ENCODE assay signal across 1 cellular context in genomic region chr16:88366032-88366703, GRCh38.
TF ChIP-seq lines count a peak whose summit lies in the region.

No MANE protein-coding gene starts in this region.

TF ChIP-seq in K562, 482 proteins besides CTCF, POLR2A, EP300 and RAD21 (continues in another document):
- peak; percentile 6; the same call in 1 of the 2 replicates for TF ChIP-seq OTX1 (CRISPR knock-in tag; IDR thresholded peaks at IDR 0.05)
- no peak for TF ChIP-seq ZNF696 (CRISPR knock-in tag; conservative IDR thresholded peaks at IDR 0.05)
- no peak for TF ChIP-seq FOXP1 (CRISPR knock-in tag; IDR thresholded peaks at IDR 0.05)
- TF ChIP-seq MYBL2 (IDR thresholded peaks at IDR 0.05; ENCODE audit: low read depth), result no peak
- TF ChIP-seq MYBL2 (CRISPR knock-in tag; IDR thresholded peaks at IDR 0.05; ENCODE audit: borderline replicate concordance), result no peak
- peak; percentile 24; the same call in 1 of the 2 replicates for TF ChIP-seq CTBP1 (IDR thresholded peaks at IDR 0.05; ENCODE audit: borderline replicate concordance)
- no peak for TF ChIP-seq BCLAF1 (IDR thresholded peaks at IDR 0.05; ENCODE audit: borderline replicate concordance in 1 of 2, control insufficient read depth in 1 of 2, low read depth in 2 of 2, low read length in 1 of 2)
- no peak for TF ChIP-seq GTF3C2 (IDR thresholded peaks at IDR 0.05; ENCODE audit: borderline replicate concordance, extremely low read depth, insufficient read length)
- TF ChIP-seq KDM1A (IDR thresholded peaks at IDR 0.05), result peak; percentile 20 to 48; a peak in 1 of 4 replicates
- TF ChIP-seq POLR3G (IDR thresholded peaks at IDR 0.05; ENCODE audit: extremely low read depth, insufficient read length, insufficient replicate concordance), result no peak
- no peak for TF ChIP-seq HOXB6 (CRISPR knock-in tag; IDR thresholded peaks at IDR 0.05; ENCODE audit: borderline replicate concordance)
- TF ChIP-seq HDGF (IDR thresholded peaks at IDR 0.05), result no peak
- no peak for TF ChIP-seq ZNF717 (CRISPR knock-in tag; IDR thresholded peaks at IDR 0.05)
- no peak for TF ChIP-seq ZNF324 (CRISPR knock-in tag; IDR thresholded peaks at IDR 0.05)
- TF ChIP-seq RNF2 (IDR thresholded peaks at IDR 0.05), result no peak
- no peak for TF ChIP-seq ZNF282 (CRISPR knock-in tag; IDR thresholded peaks at IDR 0.05)
- no peak for TF ChIP-seq ARHGAP35 (IDR thresholded peaks at IDR 0.05; ENCODE audit: partially characterized antibody)
- peak; percentile 10; the same call in 1 of the 2 replicates for TF ChIP-seq HBP1 (CRISPR knock-in tag; IDR thresholded peaks at IDR 0.05)
- TF ChIP-seq POLR2AphosphoS5 (IDR thresholded peaks at IDR 0.05; ENCODE audit: control insufficient read depth, insufficient read depth, low read depth, low read length), result no peak
- TF ChIP-seq ZNF449 (CRISPR knock-in tag; IDR thresholded peaks at IDR 0.05), result no peak
- TF ChIP-seq HNRNPL (IDR thresholded peaks at IDR 0.05; ENCODE audit: low read depth, low read length), result no peak
- TF ChIP-seq KDM4B (IDR thresholded peaks at IDR 0.05; ENCODE audit: borderline replicate concordance in 2 of 2, low read depth in 1 of 2), result no peak
- TF ChIP-seq NKRF (IDR thresholded peaks at IDR 0.05; ENCODE audit: borderline replicate concordance), result no peak
- TF ChIP-seq PHB (CRISPR knock-in tag; IDR thresholded peaks at IDR 0.05), result no peak
- TF ChIP-seq MLLT1 (IDR thresholded peaks at IDR 0.05), result 0 out of 4 replicates have a peak, but pooled peaks of 1 of the 2 experiments have one; percentile 10
- no peak for TF ChIP-seq FOXK1 (CRISPR knock-in tag; IDR thresholded peaks at IDR 0.05; ENCODE audit: borderline replicate concordance)
- TF ChIP-seq PURB (CRISPR knock-in tag; IDR thresholded peaks at IDR 0.05; ENCODE audit: low read depth), result no peak
- TF ChIP-seq ATF3 (IDR thresholded peaks at IDR 0.05), result no peak
- TF ChIP-seq ATF3 (CRISPR knock-in tag; conservative IDR thresholded peaks at IDR 0.05), result no peak
- TF ChIP-seq ASH1L (IDR thresholded peaks at IDR 0.05; ENCODE audit: borderline replicate concordance, low read depth, partially characterized antibody), result peak; percentile 16
- no peak for TF ChIP-seq ZKSCAN1 (IDR thresholded peaks at IDR 0.05; ENCODE audit: low read depth, low read length)
- TF ChIP-seq ATF1 (CRISPR knock-in tag; IDR thresholded peaks at IDR 0.05), result no peak
- peak; percentile 64 for TF ChIP-seq ATF1 (tag; IDR thresholded peaks at IDR 0.05)
- TF ChIP-seq MITF (IDR thresholded peaks at IDR 0.05), result no peak
- no peak for TF ChIP-seq BRCA1 (IDR thresholded peaks at IDR 0.05)
- no peak for TF ChIP-seq BRCA1 (CRISPR knock-in tag; IDR thresholded peaks at IDR 0.05)
- TF ChIP-seq ATF6 (CRISPR knock-in tag; IDR thresholded peaks at IDR 0.05), result no peak
- TF ChIP-seq CTCFL (IDR thresholded peaks at IDR 0.05; ENCODE audit: borderline replicate concordance, insufficient read depth, low read depth, low read length, poor library complexity, severe bottlenecking), result no peak
- TF ChIP-seq FOS (IDR thresholded peaks at IDR 0.05; ENCODE audit: extremely low read depth, insufficient read length), result no peak
- no peak for TF ChIP-seq ZNF695 (CRISPR knock-in tag; IDR thresholded peaks at IDR 0.05)
- no peak for TF ChIP-seq MTF1 (CRISPR knock-in tag; IDR thresholded peaks at IDR 0.05; ENCODE audit: borderline replicate concordance)
- TF ChIP-seq FOXA3 (CRISPR knock-in tag; conservative IDR thresholded peaks at IDR 0.05 in 1 of 2, IDR thresholded peaks at IDR 0.05 in 1 of 2), result no peak
- TF ChIP-seq ESRRB (CRISPR knock-in tag; IDR thresholded peaks at IDR 0.05; ENCODE audit: borderline replicate concordance), result no peak
- TF ChIP-seq SAP30 (IDR thresholded peaks at IDR 0.05; ENCODE audit: borderline replicate concordance, insufficient read depth, low read depth, low read length, poor library complexity, severe bottlenecking), result no peak
- no peak for TF ChIP-seq SETDB1 (IDR thresholded peaks at IDR 0.05; ENCODE audit: low read length)
- TF ChIP-seq NELFE (IDR thresholded peaks at IDR 0.05; ENCODE audit: insufficient read depth, insufficient read length), result no peak
- no peak for TF ChIP-seq PCBP2 (IDR thresholded peaks at IDR 0.05; ENCODE audit: low read depth, low read length, poor library complexity, severe bottlenecking)
